In genomic region chr5:140049713-140050112, GRCh38 we compare ENCODE assay signal across 30 cellular contexts. TPM values are rescaled to one million over a fixed set of nuclear protein-coding genes. Genes with fewer than 3 reads are reported as not detected.
"Had no signal": no experiment of that assay in that cellular context is flagged by ENCODE, and none has a peak within 500 bp of the region (broad histone marks: within the 10 kb centered on the region; RNA-seq: fewer than 3 reads in every experiment).

No MANE protein-coding gene starts in this region.

- H3K36me3 ChIP-seq: gastroesophageal sphincter, heart left ventricle, neutrophil, pancreas, thoracic aorta, tibial nerve, upper lobe of left lung had no signal

- H3K27ac ChIP-seq: epithelial cell of prostate, gastroesophageal sphincter, neutrophil, pancreas, thoracic aorta, tibial nerve, upper lobe of left lung had no signal

- ATAC-seq: esophagus mucosa; gastroesophageal sphincter; left colon; mucosa of descending colon; natural killer cell treated with Interleukin-12 subunit alpha and Interleukin-12 subunit beta and Interleukin-15 and Interleukin-18, amount 100 ng/mL, for 72 hours; sciatic nerve; stimulated activated naive CD8-positive, alpha-beta T cell treated with anti-CD3 and anti-CD28 coated beads, Interleukin-15, Interleukin-2, amounts not matched to agents 100 U/mL and 50 U/mL, for 24 hours had no signal

- FAIRE-seq: colon, pancreas, urothelium cell line had no signal

- H3K4me3 Mint-ChIP-seq: endodermal cell; immature natural killer cell; mesothelial cell of epicardium; naive B cell; natural killer cell treated with Interleukin-12 subunit alpha and Interleukin-12 subunit beta and Interleukin-15 and Interleukin-18, amount 100 ng/mL, for 72 hours; neural crest cell; stimulated activated memory B cell treated with anti-CD40 and anti-IgM and Interleukin-4, amounts not matched to agents 10 μg/mL and 1 μg/mL and 100 μg/mL, for 72 hours had no signal

- H3K4me1 ChIP-seq: tibial nerve, upper lobe of left lung had no signal

- H3K36me3 Mint-ChIP-seq: immature natural killer cell; mesothelial cell of epicardium; naive B cell; stimulated activated memory B cell treated with anti-CD40 and anti-IgM and Interleukin-4, amounts not matched to agents 10 μg/mL and 1 μg/mL and 100 μg/mL, for 72 hours had no signal

- H3K9me3 Mint-ChIP-seq: endodermal cell; mesothelial cell of epicardium; natural killer cell treated with Interleukin-12 subunit alpha and Interleukin-12 subunit beta and Interleukin-15 and Interleukin-18, amount 100 ng/mL, for 72 hours; neural crest cell; stimulated activated memory B cell treated with anti-CD40 and anti-IgM and Interleukin-4, amounts not matched to agents 10 μg/mL and 1 μg/mL and 100 μg/mL, for 72 hours had no signal

- H3K9me3 ChIP-seq: gastroesophageal sphincter, heart left ventricle, mucosa of descending colon, neutrophil, pancreas, thoracic aorta, tibial nerve, upper lobe of left lung had no signal

- H3K27me3 ChIP-seq: dorsolateral prefrontal cortex, gastroesophageal sphincter, pancreas, tibial nerve, upper lobe of left lung had no signal

- DNase-seq: effector CD8-positive, alpha-beta T cell; endodermal cell; foreskin fibroblast; heart left ventricle; hypothalamus; immature natural killer cell; islet precursor cell; kidney glomerular epithelial cell; left colon; mesenchymal stem cell; mucosa of descending colon; naive B cell; pancreas; stimulated activated CD4-positive, alpha-beta T cell treated with anti-CD3 and anti-CD28 coated beads, Interleukin-4, amount 100 ng/mL, for 4 hours; stimulated activated naive CD8-positive, alpha-beta T cell treated with anti-CD3 and anti-CD28 coated beads, Interleukin-15, Interleukin-2, amounts not matched to agents 100 U/mL and 50 U/mL, for 24 hours; upper lobe of left lung had no signal

- H3K4me3 ChIP-seq: dorsolateral prefrontal cortex, gastroesophageal sphincter, heart left ventricle, mucosa of descending colon, pancreas, thoracic aorta, tibial nerve, upper lobe of left lung had no signal

- H3K27ac Mint-ChIP-seq: endodermal cell; immature natural killer cell; mesothelial cell of epicardium; naive B cell; natural killer cell treated with Interleukin-12 subunit alpha and Interleukin-12 subunit beta and Interleukin-15 and Interleukin-18, amount 100 ng/mL, for 72 hours; stimulated activated memory B cell treated with anti-CD40 and anti-IgM and Interleukin-4, amounts not matched to agents 10 μg/mL and 1 μg/mL and 100 μg/mL, for 72 hours had no signal

- H3K4me1 Mint-ChIP-seq: immature natural killer cell, mesothelial cell of epicardium, neural crest cell had no signal

RNA-seq across cellular contexts. Expression of gene NRG2, which starts 6.6 kb away (rescaled TPM):
- total RNA-seq: natural killer cell treated with Interleukin-12 subunit alpha and Interleukin-12 subunit beta and Interleukin-15 and Interleukin-18, amount 100 ng/mL, for 72 hours had no signal
